10 cellular contexts compared by ENCODE assay signal in the genomic region with DNA sequence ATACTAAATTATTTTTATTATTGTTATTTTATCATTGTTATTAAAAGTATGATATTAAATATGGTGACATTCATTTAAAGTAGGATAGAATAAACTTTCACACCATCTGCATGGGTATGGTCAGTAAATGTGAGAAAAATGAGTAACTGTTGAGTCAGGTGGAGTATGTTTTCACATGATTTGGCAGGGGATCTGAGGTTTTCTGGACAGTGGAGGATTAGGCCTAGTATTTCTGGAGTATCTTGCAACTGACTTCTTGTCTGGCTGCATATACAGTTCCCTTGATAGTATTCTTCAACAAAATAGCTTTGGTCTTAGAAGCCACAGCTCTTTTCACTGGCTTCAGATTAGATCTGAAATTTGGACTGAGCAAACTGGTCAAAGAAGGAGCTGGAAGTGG. TPM values are rescaled to one million over a fixed set of nuclear protein-coding genes. Genes with fewer than 3 reads are reported as not detected.
DNase-seq lines count a peak whose midpoint lies in the region; ATAC-seq and TF ChIP-seq lines count a peak whose summit lies in the region.
"Had no signal": no experiment of that assay in that cellular context is flagged by ENCODE, and none has a peak within 500 bp of the region (broad histone marks: within the 10 kb centered on the region; RNA-seq: fewer than 3 reads in every experiment).

No MANE protein-coding gene starts in this region.

- no peak for DNase-seq in activated T-cell treated with anti-CD3 and anti-CD28 coated beads, Interleukin-2, amount 50 U/mL, for 72 hours
- no peak for DNase-seq in activated T-cell treated with anti-CD3 and anti-CD28 coated beads, Interleukin-2, amount 50 U/mL, for 48 hours
- DNase-seq in astrocyte of the spinal cord (ENCODE audit: low read depth, low spot score) (peak; percentile 76), right atrium auricular region (ENCODE audit: low spot score) (no peak), stromal cell of bone marrow (ENCODE audit: low read depth) (peak; percentile 58), hypothalamus (lab: John Stamatoyannopoulos, UW) (no peak), NCI-H146 treated with DMSO at 0.1 percent for 48 hours (lab: John Stamatoyannopoulos, UW; ENCODE audit: unreplicated experiment) (no peak)
- DNase-seq: NCI-H2171 treated with DMSO at 0.1 percent for 48 hours had no signal

- H3K27ac ChIP-seq in right atrium auricular region = peak overlapping the region; percentile 72 to 73
- H3K27ac ChIP-seq: parathyroid adenoma had no signal

- no peaks in the 10 kb centered on the region for H3K9me3 Mint-ChIP-seq in activated T-cell treated with anti-CD3 and anti-CD28 coated beads, Interleukin-2, amount 50 U/mL, for 72 hours

- no peaks in the 10 kb centered on the region for H3K9me3 ChIP-seq in right atrium auricular region

- ATAC-seq in activated T-cell treated with anti-CD3 and anti-CD28 coated beads, Interleukin-2, amount 50 U/mL, for 72 hours (replicated peaks in 1 of 2) = peak; percentile 58 to 66
- no peak for ATAC-seq in GM21528 (IDR thresholded peaks at IDR 0.05; ENCODE audit: low FRiP score, unreplicated experiment)

- H3K4me3 ChIP-seq in astrocyte of the spinal cord (ENCODE audit: low read depth, low read length) (no peak overlapping the region), right atrium auricular region (no peak overlapping the region)

- peaks cover 26% of the 10 kb centered on the region for H3K4me1 Mint-ChIP-seq in activated T-cell treated with anti-CD3 and anti-CD28 coated beads, Interleukin-2, amount 50 U/mL, for 72 hours (ENCODE audit: low read depth)

- TF ChIP-seq CTCF in astrocyte of the spinal cord (IDR thresholded peaks at IDR 0.05; ENCODE audit: low read depth, low read length) (no peak), right atrium auricular region (IDR thresholded peaks at IDR 0.05) (no peak)

- H3K27ac Mint-ChIP-seq in activated T-cell treated with anti-CD3 and anti-CD28 coated beads, Interleukin-2, amount 50 U/mL, for 72 hours = peak overlapping the region; percentile 80

- H3K4me1 ChIP-seq in right atrium auricular region = peaks cover 0 to 19% of the 10 kb centered on the region in 2 donors
- H3K4me1 ChIP-seq: parathyroid adenoma had no signal

- H3K27me3 ChIP-seq in right atrium auricular region = no peaks in the 10 kb centered on the region

- H3K4me3 Mint-ChIP-seq in activated T-cell treated with anti-CD3 and anti-CD28 coated beads, Interleukin-2, amount 50 U/mL, for 72 hours = peak overlapping the region; percentile 40 to 79

- peaks cover 0 to 2% of the 10 kb centered on the region in 2 donors for H3K36me3 Mint-ChIP-seq in activated T-cell treated with anti-CD3 and anti-CD28 coated beads, Interleukin-2, amount 50 U/mL, for 72 hours (ENCODE audit: insufficient read depth in 2 of 2)

- in situ Hi-C loops in astrocyte of the spinal cord (cut with HindIII; ENCODE audit: low sequenced_read_pairs) = no loop called here

- no peaks in the 10 kb centered on the region for H3K27me3 Mint-ChIP-seq in activated T-cell treated with anti-CD3 and anti-CD28 coated beads, Interleukin-2, amount 50 U/mL, for 72 hours (ENCODE audit: low read depth)

- H3K36me3 ChIP-seq in right atrium auricular region = no peaks in the 10 kb centered on the region

RNA-seq across cellular contexts. Expression of a gene that starts 54.5 kb away (rescaled TPM):
- 10 to 100 TPM; 44.2 to 47.6 TPM for total RNA-seq in activated T-cell treated with anti-CD3 and anti-CD28 coated beads, Interleukin-2, amount 50 U/mL, for 72 hours
- total RNA-seq in right atrium auricular region = 10 to 100 TPM; 38.5 to 38.9 TPM

RNA-seq across cellular contexts. Expression of a gene that starts 58.6 kb away (rescaled TPM):
- under 1 TPM; 0.24 to 0.28 TPM for total RNA-seq in activated T-cell treated with anti-CD3 and anti-CD28 coated beads, Interleukin-2, amount 50 U/mL, for 72 hours
- under 1 TPM; 0.28 to 0.96 TPM for total RNA-seq in right atrium auricular region

Comparison
In these comparisons a context has a peak if more than half of its experiments do, and no peak if none do; other contexts are left out.
1. DNase-seq: peak in astrocyte of the spinal cord (single experiment) and stromal cell of bone marrow (single experiment); none in activated T-cell treated with anti-CD3 and anti-CD28 coated beads, Interleukin-2, amount 50 U/mL, for 72 hours (0 of 2), activated T-cell treated with anti-CD3 and anti-CD28 coated beads, Interleukin-2, amount 50 U/mL, for 48 hours (0 of 2), right atrium auricular region (single experiment), hypothalamus (0 of 51) and NCI-H146 treated with DMSO at 0.1 percent for 48 hours (single experiment).